ENCODE assay signal across 1 cellular context in the genomic region with DNA sequence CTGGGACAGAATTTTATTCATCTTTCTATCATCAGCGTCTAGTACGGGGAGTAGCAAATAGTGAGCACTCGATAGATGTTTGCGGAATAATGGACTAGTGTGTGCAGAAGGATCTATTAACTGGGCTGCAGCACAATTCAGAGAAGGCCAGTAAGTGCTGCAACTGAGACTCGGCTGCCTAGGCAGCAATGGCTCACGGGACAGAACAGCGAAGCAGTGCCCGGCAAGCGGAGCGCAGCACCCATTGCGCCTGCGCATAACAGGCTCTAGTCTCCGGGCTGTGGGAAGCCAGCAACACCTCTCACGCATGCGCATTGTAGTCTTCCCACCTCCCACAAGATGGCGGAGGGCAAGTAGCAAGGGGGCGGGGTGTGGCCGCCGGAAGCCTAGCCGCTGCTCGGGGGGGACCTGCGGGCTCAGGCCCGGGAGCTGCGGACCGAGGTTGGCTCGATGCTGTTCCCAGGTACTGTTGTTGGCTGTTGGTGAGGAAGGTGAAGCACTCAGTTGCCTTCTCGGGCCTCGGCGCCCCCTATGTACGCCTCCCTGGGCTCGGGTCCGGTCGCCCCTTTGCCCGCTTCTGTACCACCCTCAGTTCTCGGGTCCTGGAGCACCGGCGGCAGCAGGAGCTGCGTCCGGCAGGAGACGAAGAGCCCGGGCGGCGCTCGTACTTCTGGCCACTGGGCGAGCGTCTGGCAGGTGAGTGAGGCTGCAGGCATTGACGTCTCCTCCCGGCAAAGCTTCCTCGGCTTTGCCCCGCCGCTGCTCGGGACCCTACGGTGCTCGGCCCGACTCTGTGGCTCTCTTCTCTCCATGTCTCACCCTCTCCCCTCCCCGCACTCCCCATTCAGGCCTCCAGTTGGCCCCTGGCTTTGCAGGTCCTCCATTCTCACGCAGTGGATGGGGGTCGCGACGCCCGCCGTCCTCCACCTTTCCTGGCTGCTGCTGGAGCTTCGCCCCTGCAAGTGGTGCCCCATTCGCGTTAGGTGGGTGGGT.
A peak's percentile ranks its signal among the peaks of the same experiment; 100 is the strongest.
TF ChIP-seq lines count a peak whose summit lies in the region.

No MANE protein-coding gene starts in this region.

TF ChIP-seq in HepG2, 621 proteins besides CTCF, POLR2A, EP300 and RAD21 (continued from another document and continues in another):
- TF ChIP-seq, protein P1, sequence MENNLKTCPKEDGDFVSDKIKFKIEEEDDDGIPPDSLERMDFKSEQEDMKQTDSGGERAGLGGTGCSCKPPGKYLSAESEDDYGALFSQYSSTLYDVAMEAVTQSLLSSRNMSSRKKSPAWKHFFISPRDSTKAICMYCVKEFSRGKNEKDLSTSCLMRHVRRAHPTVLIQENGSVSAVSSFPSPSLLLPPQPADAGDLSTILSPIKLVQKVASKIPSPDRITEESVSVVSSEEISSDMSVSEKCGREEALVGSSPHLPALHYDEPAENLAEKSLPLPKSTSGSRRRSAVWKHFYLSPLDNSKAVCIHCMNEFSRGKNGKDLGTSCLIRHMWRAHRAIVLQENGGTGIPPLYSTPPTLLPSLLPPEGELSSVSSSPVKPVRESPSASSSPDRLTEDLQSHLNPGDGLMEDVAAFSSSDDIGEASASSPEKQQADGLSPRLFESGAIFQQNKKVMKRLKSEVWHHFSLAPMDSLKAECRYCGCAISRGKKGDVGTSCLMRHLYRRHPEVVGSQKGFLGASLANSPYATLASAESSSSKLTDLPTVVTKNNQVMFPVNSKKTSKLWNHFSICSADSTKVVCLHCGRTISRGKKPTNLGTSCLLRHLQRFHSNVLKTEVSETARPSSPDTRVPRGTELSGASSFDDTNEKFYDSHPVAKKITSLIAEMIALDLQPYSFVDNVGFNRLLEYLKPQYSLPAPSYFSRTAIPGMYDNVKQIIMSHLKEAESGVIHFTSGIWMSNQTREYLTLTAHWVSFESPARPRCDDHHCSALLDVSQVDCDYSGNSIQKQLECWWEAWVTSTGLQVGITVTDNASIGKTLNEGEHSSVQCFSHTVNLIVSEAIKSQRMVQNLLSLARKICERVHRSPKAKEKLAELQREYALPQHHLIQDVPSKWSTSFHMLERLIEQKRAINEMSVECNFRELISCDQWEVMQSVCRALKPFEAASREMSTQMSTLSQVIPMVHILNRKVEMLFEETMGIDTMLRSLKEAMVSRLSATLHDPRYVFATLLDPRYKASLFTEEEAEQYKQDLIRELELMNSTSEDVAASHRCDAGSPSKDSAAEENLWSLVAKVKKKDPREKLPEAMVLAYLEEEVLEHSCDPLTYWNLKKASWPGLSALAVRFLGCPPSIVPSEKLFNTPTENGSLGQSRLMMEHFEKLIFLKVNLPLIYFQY (CRISPR knock-in tag; IDR thresholded peaks at IDR 0.05; ENCODE audit: borderline replicate concordance): 0 out of 2 replicates have a peak, but pooled peaks have one; percentile 30
- TF ChIP-seq KMT2B (CRISPR knock-in tag; IDR thresholded peaks at IDR 0.05): peak; percentile 86; the same call in 1 of the 2 replicates
- TF ChIP-seq, protein P2, sequence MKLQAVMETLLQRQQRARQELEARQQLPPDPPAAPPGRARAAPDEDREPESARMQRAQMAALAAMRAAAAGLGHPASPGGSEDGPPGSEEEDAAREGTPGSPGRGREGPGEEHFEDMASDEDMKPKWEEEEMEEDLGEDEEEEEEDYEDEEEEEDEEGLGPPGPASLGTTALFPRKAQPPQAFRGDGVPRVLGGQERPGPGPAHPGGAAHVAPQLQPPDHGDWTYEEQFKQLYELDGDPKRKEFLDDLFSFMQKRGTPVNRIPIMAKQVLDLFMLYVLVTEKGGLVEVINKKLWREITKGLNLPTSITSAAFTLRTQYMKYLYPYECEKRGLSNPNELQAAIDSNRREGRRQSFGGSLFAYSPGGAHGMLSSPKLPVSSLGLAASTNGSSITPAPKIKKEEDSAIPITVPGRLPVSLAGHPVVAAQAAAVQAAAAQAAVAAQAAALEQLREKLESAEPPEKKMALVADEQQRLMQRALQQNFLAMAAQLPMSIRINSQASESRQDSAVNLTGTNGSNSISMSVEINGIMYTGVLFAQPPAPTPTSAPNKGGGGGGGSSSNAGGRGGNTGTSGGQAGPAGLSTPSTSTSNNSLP (IDR thresholded peaks at IDR 0.05; ENCODE audit: low read depth, low read length): 0 out of 2 replicates have a peak, but pooled peaks have one; percentile 22
- TF ChIP-seq, protein P3, sequence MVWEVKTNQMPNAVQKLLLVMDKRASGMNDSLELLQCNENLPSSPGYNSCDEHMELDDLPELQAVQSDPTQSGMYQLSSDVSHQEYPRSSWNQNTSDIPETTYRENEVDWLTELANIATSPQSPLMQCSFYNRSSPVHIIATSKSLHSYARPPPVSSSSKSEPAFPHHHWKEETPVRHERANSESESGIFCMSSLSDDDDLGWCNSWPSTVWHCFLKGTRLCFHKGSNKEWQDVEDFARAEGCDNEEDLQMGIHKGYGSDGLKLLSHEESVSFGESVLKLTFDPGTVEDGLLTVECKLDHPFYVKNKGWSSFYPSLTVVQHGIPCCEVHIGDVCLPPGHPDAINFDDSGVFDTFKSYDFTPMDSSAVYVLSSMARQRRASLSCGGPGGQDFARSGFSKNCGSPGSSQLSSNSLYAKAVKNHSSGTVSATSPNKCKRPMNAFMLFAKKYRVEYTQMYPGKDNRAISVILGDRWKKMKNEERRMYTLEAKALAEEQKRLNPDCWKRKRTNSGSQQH (CRISPR knock-in tag; IDR thresholded peaks at IDR 0.05; ENCODE audit: low read depth): peak; percentile 60; the same call in 1 of the 2 replicates
- peak; percentile 12; the same call in 1 of the 2 replicates for TF ChIP-seq KDM2A (CRISPR knock-in tag; IDR thresholded peaks at IDR 0.05; ENCODE audit: borderline replicate concordance, low read depth)
- peak; percentile 95 for TF ChIP-seq HOXA3 (CRISPR knock-in tag; IDR thresholded peaks at IDR 0.05)
- peak; percentile 78; the same call in 1 of the 2 replicates for TF ChIP-seq RFXAP (CRISPR knock-in tag; IDR thresholded peaks at IDR 0.05; ENCODE audit: borderline replicate concordance)
- TF ChIP-seq FOXJ3 (CRISPR knock-in tag; IDR thresholded peaks at IDR 0.05; ENCODE audit: borderline replicate concordance): peak; percentile 36; the same call in 1 of the 2 replicates
- peak; percentile 28; the same call in 1 of the 2 replicates for TF ChIP-seq ZNF225 (CRISPR knock-in tag; IDR thresholded peaks at IDR 0.05)
- TF ChIP-seq ZBTB21 (CRISPR knock-in tag; IDR thresholded peaks at IDR 0.05): no peak
- no peak for TF ChIP-seq SP140L (CRISPR knock-in tag; IDR thresholded peaks at IDR 0.05; ENCODE audit: borderline replicate concordance)
- peak; percentile 40; the same call in 1 of the 2 replicates for TF ChIP-seq KLF9 (CRISPR knock-in tag; IDR thresholded peaks at IDR 0.05; ENCODE audit: low read depth)
- no peak for TF ChIP-seq SETDB1 (CRISPR knock-in tag; IDR thresholded peaks at IDR 0.05; ENCODE audit: borderline replicate concordance)
- no peak for TF ChIP-seq SNRNP70 (IDR thresholded peaks at IDR 0.05; ENCODE audit: low read depth, low read length)
- peak; percentile 64 for TF ChIP-seq TGIF2 (CRISPR knock-in tag; IDR thresholded peaks at IDR 0.05)
- TF ChIP-seq TAF15 (IDR thresholded peaks at IDR 0.05; ENCODE audit: low read depth, low read length, poor library complexity, severe bottlenecking): no peak
- peak; percentile 12; the same call in 1 of the 2 replicates for TF ChIP-seq KDM3A (CRISPR knock-in tag; IDR thresholded peaks at IDR 0.05; ENCODE audit: low read depth)
- peak; percentile 66 for TF ChIP-seq ZNF781 (CRISPR knock-in tag; IDR thresholded peaks at IDR 0.05; ENCODE audit: borderline replicate concordance, not compliant biosample characterization)
- TF ChIP-seq ZNF136 (CRISPR knock-in tag; IDR thresholded peaks at IDR 0.05; ENCODE audit: low read depth): 0 out of 2 replicates have a peak, but pooled peaks have one; percentile 77
- TF ChIP-seq SCMH1 (CRISPR knock-in tag; IDR thresholded peaks at IDR 0.05; ENCODE audit: borderline replicate concordance): no peak
- no peak for TF ChIP-seq ZBTB1 (CRISPR knock-in tag; IDR thresholded peaks at IDR 0.05; ENCODE audit: borderline replicate concordance)
- no peak for TF ChIP-seq SMARCE1 (IDR thresholded peaks at IDR 0.05; ENCODE audit: borderline replicate concordance)
- TF ChIP-seq, protein P4, sequence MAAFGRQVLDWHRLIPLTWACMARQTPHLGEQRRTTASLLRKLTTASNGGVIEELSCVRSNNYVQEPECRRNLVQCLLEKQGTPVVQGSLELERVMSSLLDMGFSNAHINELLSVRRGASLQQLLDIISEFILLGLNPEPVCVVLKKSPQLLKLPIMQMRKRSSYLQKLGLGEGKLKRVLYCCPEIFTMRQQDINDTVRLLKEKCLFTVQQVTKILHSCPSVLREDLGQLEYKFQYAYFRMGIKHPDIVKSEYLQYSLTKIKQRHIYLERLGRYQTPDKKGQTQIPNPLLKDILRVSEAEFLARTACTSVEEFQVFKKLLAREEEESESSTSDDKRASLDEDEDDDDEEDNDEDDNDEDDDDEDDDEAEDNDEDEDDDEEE (CRISPR knock-in tag; IDR thresholded peaks at IDR 0.05): 0 out of 2 replicates have a peak, but pooled peaks have one; percentile 82
- peak; percentile 79; the same call in 1 of the 2 replicates for TF ChIP-seq KDM5B (CRISPR knock-in tag; IDR thresholded peaks at IDR 0.05; ENCODE audit: borderline replicate concordance)
- TF ChIP-seq, protein P5, sequence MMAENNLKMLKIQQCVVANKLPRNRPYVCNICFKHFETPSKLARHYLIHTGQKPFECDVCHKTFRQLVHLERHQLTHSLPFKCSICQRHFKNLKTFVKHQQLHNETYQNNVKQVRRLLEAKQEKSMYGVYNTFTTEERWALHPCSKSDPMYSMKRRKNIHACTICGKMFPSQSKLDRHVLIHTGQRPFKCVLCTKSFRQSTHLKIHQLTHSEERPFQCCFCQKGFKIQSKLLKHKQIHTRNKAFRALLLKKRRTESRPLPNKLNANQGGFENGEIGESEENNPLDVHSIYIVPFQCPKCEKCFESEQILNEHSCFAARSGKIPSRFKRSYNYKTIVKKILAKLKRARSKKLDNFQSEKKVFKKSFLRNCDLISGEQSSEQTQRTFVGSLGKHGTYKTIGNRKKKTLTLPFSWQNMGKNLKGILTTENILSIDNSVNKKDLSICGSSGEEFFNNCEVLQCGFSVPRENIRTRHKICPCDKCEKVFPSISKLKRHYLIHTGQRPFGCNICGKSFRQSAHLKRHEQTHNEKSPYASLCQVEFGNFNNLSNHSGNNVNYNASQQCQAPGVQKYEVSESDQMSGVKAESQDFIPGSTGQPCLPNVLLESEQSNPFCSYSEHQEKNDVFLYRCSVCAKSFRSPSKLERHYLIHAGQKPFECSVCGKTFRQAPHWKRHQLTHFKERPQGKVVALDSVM (CRISPR knock-in tag; IDR thresholded peaks at IDR 0.05): peak; percentile 50; the same call in 1 of the 2 replicates
- no peak for TF ChIP-seq ZNF672 (CRISPR knock-in tag; IDR thresholded peaks at IDR 0.05)
- 0 out of 2 replicates have a peak, but pooled peaks have one; percentile 64 for TF ChIP-seq ZNF451 (CRISPR knock-in tag; IDR thresholded peaks at IDR 0.05)
- TF ChIP-seq ZNF121 (CRISPR knock-in tag; IDR thresholded peaks at IDR 0.05): peak; percentile 99
- TF ChIP-seq, protein P6, sequence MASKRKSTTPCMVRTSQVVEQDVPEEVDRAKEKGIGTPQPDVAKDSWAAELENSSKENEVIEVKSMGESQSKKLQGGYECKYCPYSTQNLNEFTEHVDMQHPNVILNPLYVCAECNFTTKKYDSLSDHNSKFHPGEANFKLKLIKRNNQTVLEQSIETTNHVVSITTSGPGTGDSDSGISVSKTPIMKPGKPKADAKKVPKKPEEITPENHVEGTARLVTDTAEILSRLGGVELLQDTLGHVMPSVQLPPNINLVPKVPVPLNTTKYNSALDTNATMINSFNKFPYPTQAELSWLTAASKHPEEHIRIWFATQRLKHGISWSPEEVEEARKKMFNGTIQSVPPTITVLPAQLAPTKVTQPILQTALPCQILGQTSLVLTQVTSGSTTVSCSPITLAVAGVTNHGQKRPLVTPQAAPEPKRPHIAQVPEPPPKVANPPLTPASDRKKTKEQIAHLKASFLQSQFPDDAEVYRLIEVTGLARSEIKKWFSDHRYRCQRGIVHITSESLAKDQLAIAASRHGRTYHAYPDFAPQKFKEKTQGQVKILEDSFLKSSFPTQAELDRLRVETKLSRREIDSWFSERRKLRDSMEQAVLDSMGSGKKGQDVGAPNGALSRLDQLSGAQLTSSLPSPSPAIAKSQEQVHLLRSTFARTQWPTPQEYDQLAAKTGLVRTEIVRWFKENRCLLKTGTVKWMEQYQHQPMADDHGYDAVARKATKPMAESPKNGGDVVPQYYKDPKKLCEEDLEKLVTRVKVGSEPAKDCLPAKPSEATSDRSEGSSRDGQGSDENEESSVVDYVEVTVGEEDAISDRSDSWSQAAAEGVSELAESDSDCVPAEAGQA (IDR thresholded peaks at IDR 0.05; ENCODE audit: low read depth): peak; percentile 89
- TF ChIP-seq, protein P6 (CRISPR knock-in tag; IDR thresholded peaks at IDR 0.05; ENCODE audit: borderline replicate concordance): peak; percentile 28; the same call in 1 of the 2 replicates
- TF ChIP-seq, protein P7, sequence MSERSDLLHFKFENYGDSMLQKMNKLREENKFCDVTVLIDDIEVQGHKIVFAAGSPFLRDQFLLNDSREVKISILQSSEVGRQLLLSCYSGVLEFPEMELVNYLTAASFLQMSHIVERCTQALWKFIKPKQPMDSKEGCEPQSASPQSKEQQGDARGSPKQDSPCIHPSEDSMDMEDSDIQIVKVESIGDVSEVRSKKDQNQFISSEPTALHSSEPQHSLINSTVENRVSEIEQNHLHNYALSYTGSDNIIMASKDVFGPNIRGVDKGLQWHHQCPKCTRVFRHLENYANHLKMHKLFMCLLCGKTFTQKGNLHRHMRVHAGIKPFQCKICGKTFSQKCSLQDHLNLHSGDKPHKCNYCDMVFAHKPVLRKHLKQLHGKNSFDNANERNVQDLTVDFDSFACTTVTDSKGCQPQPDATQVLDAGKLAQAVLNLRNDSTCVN (CRISPR knock-in tag; IDR thresholded peaks at IDR 0.05; ENCODE audit: borderline replicate concordance): peak; percentile 35; the same call in 1 of the 2 replicates
- no peak for TF ChIP-seq ZNF530 (CRISPR knock-in tag; IDR thresholded peaks at IDR 0.05; ENCODE audit: low read depth)
- no peak; the same call in 1 of the 2 replicates for TF ChIP-seq ZNF558 (CRISPR knock-in tag; IDR thresholded peaks at IDR 0.05; ENCODE audit: borderline replicate concordance)
